24 cellular contexts compared by ENCODE assay signal in the genomic region with DNA sequence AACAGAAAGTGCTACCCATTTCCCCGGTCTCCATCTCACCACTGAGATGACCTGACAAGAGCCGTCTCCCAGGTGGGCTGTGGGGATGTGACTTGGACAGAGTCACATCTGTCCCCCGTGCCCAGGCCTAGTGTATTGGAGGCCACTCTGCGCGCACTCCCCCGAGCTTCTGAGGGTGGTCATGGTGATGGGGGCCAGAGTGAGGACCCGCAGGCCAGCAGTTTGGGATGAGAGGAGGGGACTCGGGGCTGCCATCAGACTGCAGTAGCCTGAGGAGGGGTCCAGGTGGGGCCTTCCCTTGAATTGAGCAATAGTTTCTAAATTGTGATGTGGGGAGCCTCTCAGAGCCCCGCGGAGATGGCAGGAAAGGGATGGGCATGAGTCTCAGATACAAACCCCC.
"Had no signal": no experiment of that assay in that cellular context is flagged by ENCODE, and none has a peak within 500 bp of the region (broad histone marks: within the 10 kb centered on the region; RNA-seq: fewer than 3 reads in every experiment).

No MANE protein-coding gene starts in this region.

- H3K9me3 Mint-ChIP-seq: activated CD4-positive, alpha-beta T cell treated with anti-CD3 and anti-CD28 coated beads, Interleukin-2, amount 10 ng/mL, durations not matched to agents 24 days and 14 days; activated T-cell treated with anti-CD3 and anti-CD28 coated beads, Interleukin-2, amount 50 U/mL, for 4 hours had no signal

- H3K27me3 Mint-ChIP-seq: activated CD4-positive, alpha-beta T cell treated with anti-CD3 and anti-CD28 coated beads, Interleukin-2, amount 10 ng/mL, durations not matched to agents 24 days and 14 days; activated CD8-positive, alpha-beta memory T cell treated with anti-CD3 and anti-CD28 coated beads, Interleukin-2, amount 10 ng/mL, durations not matched to agents 7 days and 5 days had no signal

- H3K27me3 ChIP-seq: MG63 had no signal

- DNase-seq: activated CD4-positive, alpha-beta T cell treated with anti-CD3 and anti-CD28 coated beads, Interleukin-2, amount 10 ng/mL, durations not matched to agents 24 days and 14 days; activated CD4-positive, alpha-beta T cell treated with anti-CD3 and anti-CD28 coated beads, Interleukin-2, amount 50 U/mL, for 48 hours; activated CD4-positive, CD25-positive, alpha-beta regulatory T cell treated with anti-CD3 and anti-CD28 coated beads, Interleukin-2, amount 50 U/mL, for 72 hours; activated CD8-positive, alpha-beta memory T cell treated with anti-CD3 and anti-CD28 coated beads, Interleukin-2, amount 10 ng/mL, durations not matched to agents 7 days and 5 days; activated gamma-delta T cell treated with Interleukin-2 at 50 U/mL for 16 hours; activated naive CD4-positive, alpha-beta T cell treated with anti-CD3 and anti-CD28 coated beads, Interleukin-2, amount 50 U/mL, for 16 hours; activated T-cell treated with anti-CD3 and anti-CD28 coated beads, Interleukin-2, amount 50 U/mL, for 4 hours; aorta; MG63; MV-4-11; NCI-H1092 treated with DMSO at 0.1 percent for 48 hours; NCI-H1417 treated with DMSO at 0.1 percent for 48 hours; NCI-H1694; NCI-H2029; NCI-H2107; NCI-H345; NCI-H510A; NCI-H526 treated with DMSO at 0.1 percent for 48 hours; NK-92 treated with Interleukin-12 subunit alpha and Interleukin-12 subunit beta, amount 100 ng/mL, for 24 hours; SHP77 treated with DMSO at 0.1 percent for 48 hours; T-helper 17 cell; T-helper 9 cell had no signal

- H3K4me1 Mint-ChIP-seq: activated CD4-positive, alpha-beta T cell treated with anti-CD3 and anti-CD28 coated beads, Interleukin-2, amount 10 ng/mL, durations not matched to agents 24 days and 14 days; activated CD8-positive, alpha-beta memory T cell treated with anti-CD3 and anti-CD28 coated beads, Interleukin-2, amount 10 ng/mL, durations not matched to agents 7 days and 5 days; WTC11 had no signal

- H3K27ac Mint-ChIP-seq: activated CD4-positive, alpha-beta T cell treated with anti-CD3 and anti-CD28 coated beads, Interleukin-2, amount 10 ng/mL, durations not matched to agents 24 days and 14 days; activated CD8-positive, alpha-beta memory T cell treated with anti-CD3 and anti-CD28 coated beads, Interleukin-2, amount 10 ng/mL, durations not matched to agents 7 days and 5 days; T-helper 17 cell; WTC11 had no signal

- H3K4me1 ChIP-seq: breast epithelium had no signal

- H3K36me3 ChIP-seq: breast epithelium, MG63 had no signal

- H3K36me3 Mint-ChIP-seq: activated CD8-positive, alpha-beta memory T cell treated with anti-CD3 and anti-CD28 coated beads, Interleukin-2, amount 10 ng/mL, durations not matched to agents 7 days and 5 days; WTC11 had no signal

- H3K27ac ChIP-seq: breast epithelium had no signal

- H3K9me3 ChIP-seq: MG63 had no signal

- H3K4me3 Mint-ChIP-seq: activated CD4-positive, alpha-beta T cell treated with anti-CD3 and anti-CD28 coated beads, Interleukin-2, amount 10 ng/mL, durations not matched to agents 24 days and 14 days; activated CD8-positive, alpha-beta memory T cell treated with anti-CD3 and anti-CD28 coated beads, Interleukin-2, amount 10 ng/mL, durations not matched to agents 7 days and 5 days; activated T-cell treated with anti-CD3 and anti-CD28 coated beads, Interleukin-2, amount 50 U/mL, for 4 hours; T-helper 17 cell; WTC11 had no signal

- H3K4me3 ChIP-seq: breast epithelium, MG63 had no signal
